Comparison of ENCODE assay signal across 8 cellular contexts in the genomic region with DNA sequence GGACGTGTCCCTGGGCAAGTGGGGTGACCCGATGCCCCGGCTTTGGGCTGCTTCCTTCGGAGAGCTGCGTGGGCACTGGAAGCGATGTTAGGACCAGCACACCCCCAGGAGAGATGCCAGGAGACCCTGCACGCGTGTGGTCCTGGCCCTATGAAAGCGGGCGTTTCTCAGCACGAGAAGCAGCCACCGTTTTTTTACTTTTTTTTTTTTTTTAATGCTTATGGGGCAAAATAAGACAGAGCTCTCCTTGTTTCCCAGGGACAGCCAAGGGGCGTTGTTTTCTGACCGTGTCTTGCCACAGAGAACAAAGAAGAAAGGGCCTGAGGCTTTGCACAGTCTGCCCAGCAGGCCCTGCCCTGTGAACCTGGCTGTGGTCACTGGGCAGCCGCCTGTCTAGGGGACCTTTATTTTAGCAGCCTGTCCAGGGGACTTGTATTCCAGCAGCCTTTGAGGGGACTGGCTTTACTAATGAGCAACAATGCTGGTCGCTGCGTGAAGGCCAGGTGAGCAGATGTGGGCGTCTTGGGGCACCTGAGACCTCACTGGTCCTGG. TPM values are rescaled to one million over a fixed set of nuclear protein-coding genes. Genes with fewer than 3 reads are reported as not detected.
DNase-seq lines count a peak whose midpoint lies in the region; ATAC-seq and TF ChIP-seq lines count a peak whose summit lies in the region.

No MANE protein-coding gene starts in this region.

- POLR2A ChIA-PET in activated CD4-positive, alpha-beta T cell treated with anti-CD3 and anti-CD28 coated beads for 36 hours (lab: Charles Lee) = interaction anchor here (1.0 to 3.5 kb wide), 3 partner anchors 10 to 37 kb away, joined by 3 to 10 read pairs (median 8); a partner anchor contains a TSS

- H3K27ac Mint-ChIP-seq in activated CD4-positive, alpha-beta T cell treated with anti-CD3 and anti-CD28 coated beads for 36 hours = peak overlapping the region; percentile 84
- peak overlapping the region; percentile 84 for H3K27ac Mint-ChIP-seq in activated T-helper 17 cell treated with anti-CD3 and anti-CD28 coated beads, Interleukin-2, amount 50 U/mL, for 72 hours

- peaks cover 24% of the 10 kb centered on the region for H3K4me1 Mint-ChIP-seq in activated CD4-positive, alpha-beta T cell treated with anti-CD3 and anti-CD28 coated beads for 36 hours
- H3K4me1 Mint-ChIP-seq in activated T-helper 17 cell treated with anti-CD3 and anti-CD28 coated beads, Interleukin-2, amount 50 U/mL, for 72 hours = no peaks in the 10 kb centered on the region

- peak overlapping the region; percentile 42 for H3K27ac ChIP-seq in substantia nigra (ENCODE audit: low read depth, low read length, poor library complexity, severe bottlenecking)

- H3K36me3 Mint-ChIP-seq in activated CD4-positive, alpha-beta T cell treated with anti-CD3 and anti-CD28 coated beads for 36 hours (ENCODE audit: low read depth) = no peaks in the 10 kb centered on the region
- no peaks in the 10 kb centered on the region for H3K36me3 Mint-ChIP-seq in activated T-helper 17 cell treated with anti-CD3 and anti-CD28 coated beads, Interleukin-2, amount 50 U/mL, for 72 hours (ENCODE audit: low read depth)

- H3K36me3 ChIP-seq in kidney epithelial cell (ENCODE audit: control insufficient read depth, insufficient read depth, low read length) = peaks cover 1% of the 10 kb centered on the region

- H3K27me3 Mint-ChIP-seq in activated CD4-positive, alpha-beta T cell treated with anti-CD3 and anti-CD28 coated beads for 36 hours = no peaks in the 10 kb centered on the region
- H3K27me3 Mint-ChIP-seq in activated T-helper 17 cell treated with anti-CD3 and anti-CD28 coated beads, Interleukin-2, amount 50 U/mL, for 72 hours = no peaks in the 10 kb centered on the region

- no peak for DNase-seq in activated CD4-positive, alpha-beta T cell treated with anti-CD3 and anti-CD28 coated beads for 36 hours
- DNase-seq in activated CD4-positive, alpha-beta T cell treated with anti-CD3 and anti-CD28 coated beads for 4 hours = no peak
- DNase-seq in kidney epithelial cell (ENCODE audit: low read depth) (no peak), substantia nigra (lab: John Stamatoyannopoulos, UW) (peak in 2 of 49 donors; percentile 2 to 11), DMS153 treated with DMSO at 0.1 percent for 48 hours (lab: John Stamatoyannopoulos, UW; ENCODE audit: unreplicated experiment) (no peak), NK-92 (lab: John Stamatoyannopoulos, UW; ENCODE audit: unreplicated experiment) (no peak)

- CTCF ChIA-PET in activated CD4-positive, alpha-beta T cell treated with anti-CD3 and anti-CD28 coated beads for 36 hours (lab: Charles Lee) = interaction anchor here (1.5 kb wide), 1 partner anchor 37 kb away, joined by 4 read pairs; no protein-coding TSS in a partner anchor

- H3K9me3 Mint-ChIP-seq in activated CD4-positive, alpha-beta T cell treated with anti-CD3 and anti-CD28 coated beads for 36 hours (ENCODE audit: low read depth) = no peaks in the 10 kb centered on the region
- no peaks in the 10 kb centered on the region for H3K9me3 Mint-ChIP-seq in activated T-helper 17 cell treated with anti-CD3 and anti-CD28 coated beads, Interleukin-2, amount 50 U/mL, for 72 hours

- no peaks in the 10 kb centered on the region for H3K27me3 ChIP-seq in kidney epithelial cell (ENCODE audit: control insufficient read depth, insufficient read depth, low read length)

- peak overlapping the region; percentile 56 for H3K4me3 ChIP-seq in kidney epithelial cell (ENCODE audit: low read depth, low read length)

- ATAC-seq in activated CD4-positive, alpha-beta T cell treated with anti-CD3 and anti-CD28 coated beads for 36 hours = no peak
- no peak for ATAC-seq in activated T-helper 17 cell treated with anti-CD3 and anti-CD28 coated beads, Interleukin-2, amount 50 U/mL, for 72 hours (replicated peaks)
- ATAC-seq in HG03378 (IDR thresholded peaks at IDR 0.05; ENCODE audit: unreplicated experiment) = no peak

- H3K4me3 Mint-ChIP-seq in activated CD4-positive, alpha-beta T cell treated with anti-CD3 and anti-CD28 coated beads for 36 hours = peak overlapping the region; percentile 89
- peak overlapping the region; percentile 90 for H3K4me3 Mint-ChIP-seq in activated T-helper 17 cell treated with anti-CD3 and anti-CD28 coated beads, Interleukin-2, amount 50 U/mL, for 72 hours

- intact Hi-C loops in activated CD4-positive, alpha-beta T cell treated with anti-CD3 and anti-CD28 coated beads for 36 hours (cut with DNase I, micrococcal nuclease) = loop anchor here (2.0 to 5.0 kb wide), 4 partner anchors 36 to 416 kb away; a partner anchor contains a TSS

- TF ChIP-seq CTCF in kidney epithelial cell (IDR thresholded peaks at IDR 0.05; ENCODE audit: insufficient read depth, low read length, poor library complexity, severe bottlenecking) = no peak

RNA-seq across cellular contexts. Expression of a gene that starts 1.0 kb away (rescaled TPM):
- 10 to 100 TPM; 28.6 to 31.8 TPM for total RNA-seq in activated CD4-positive, alpha-beta T cell treated with anti-CD3 and anti-CD28 coated beads for 36 hours
- total RNA-seq in activated T-helper 17 cell treated with anti-CD3 and anti-CD28 coated beads, Interleukin-2, amount 50 U/mL, for 72 hours = 10 to 100 TPM; 15.4 to 38.9 TPM
- 23.7 and 27.8 TPM in 2 replicates for total RNA-seq in kidney epithelial cell

RNA-seq across cellular contexts. Expression of a gene that starts 9.9 kb away (rescaled TPM):
- total RNA-seq in activated CD4-positive, alpha-beta T cell treated with anti-CD3 and anti-CD28 coated beads for 36 hours = 100 to 1,000 TPM in 1 of 2 experiments, 10 to 100 TPM in 1; 94.0 to 116 TPM
- total RNA-seq in activated T-helper 17 cell treated with anti-CD3 and anti-CD28 coated beads, Interleukin-2, amount 50 U/mL, for 72 hours = 100 to 1,000 TPM in 1 of 2 donors, 10 to 100 TPM in 1; 50.7 to 108 TPM
- total RNA-seq in kidney epithelial cell = 66.1 and 70.5 TPM in 2 replicates

RNA-seq across cellular contexts. Expression of a gene that starts 29.3 kb away (rescaled TPM):
- 100 to 1,000 TPM; 100 to 102 TPM for total RNA-seq in activated CD4-positive, alpha-beta T cell treated with anti-CD3 and anti-CD28 coated beads for 36 hours
- total RNA-seq in activated T-helper 17 cell treated with anti-CD3 and anti-CD28 coated beads, Interleukin-2, amount 50 U/mL, for 72 hours = 100 to 1,000 TPM; 118 to 130 TPM
- 215 and 239 TPM in 2 replicates for total RNA-seq in kidney epithelial cell

RNA-seq across cellular contexts. Expression of a gene that starts 29.5 kb away (rescaled TPM):
- 10 to 100 TPM; 39.0 to 39.1 TPM for total RNA-seq in activated CD4-positive, alpha-beta T cell treated with anti-CD3 and anti-CD28 coated beads for 36 hours
- total RNA-seq in activated T-helper 17 cell treated with anti-CD3 and anti-CD28 coated beads, Interleukin-2, amount 50 U/mL, for 72 hours = 10 to 100 TPM; 12.6 to 20.9 TPM
- 58.9 and 67.1 TPM in 2 replicates for total RNA-seq in kidney epithelial cell

RNA-seq across cellular contexts. Expression of a gene that starts 46.5 kb away (rescaled TPM):
- 10 to 100 TPM; 30.0 to 36.6 TPM for total RNA-seq in activated CD4-positive, alpha-beta T cell treated with anti-CD3 and anti-CD28 coated beads for 36 hours
- total RNA-seq in activated T-helper 17 cell treated with anti-CD3 and anti-CD28 coated beads, Interleukin-2, amount 50 U/mL, for 72 hours = 10 to 100 TPM; 29.6 to 48.6 TPM
- 22.0 and 25.6 TPM in 2 replicates for total RNA-seq in kidney epithelial cell
